21 cellular contexts compared by ENCODE assay signal in genomic region chr7:36209814-36210183, GRCh38. TPM values are rescaled to one million over a fixed set of nuclear protein-coding genes. Genes with fewer than 3 reads are reported as not detected.
DNase-seq lines count a peak whose midpoint lies in the region; ATAC-seq and TF ChIP-seq lines count a peak whose summit lies in the region.
"Had no signal": no experiment of that assay in that cellular context is flagged by ENCODE, and none has a peak within 500 bp of the region (broad histone marks: within the 10 kb centered on the region; RNA-seq: fewer than 3 reads in every experiment).

No MANE protein-coding gene starts in this region.

- CTCF ChIA-PET in mammary epithelial cell (lab: Charles Lee; ENCODE audit: low non-redundant PET), result no interaction called here

- no peak overlapping the region for H3K4me2 ChIP-seq in Karpas-422 (ENCODE audit: low read depth, low read length, poor library complexity, severe bottlenecking)
- no peak overlapping the region for H3K4me2 ChIP-seq in mammary epithelial cell (ENCODE audit: insufficient read depth, low read depth, low read length)

- H3K27me3 Mint-ChIP-seq in endodermal cell (ENCODE audit: insufficient read depth), result peaks cover 4% of the 10 kb centered on the region
- peaks cover 10% of the 10 kb centered on the region for H3K27me3 Mint-ChIP-seq in type B pancreatic cell
- H3K27me3 Mint-ChIP-seq: activated CD4-positive, alpha-beta memory T cell treated with anti-CD3 and anti-CD28 coated beads, Interleukin-2, amount 10 ng/mL, durations not matched to agents 7 days and 5 days; activated naive CD8-positive, alpha-beta T cell treated with anti-CD3 and anti-CD28 coated beads, Interleukin-2, amount 50 U/mL, for 24 hours had no signal

- intact Hi-C loops in psoas muscle (cut with DNase I), result loop anchor here (5.0 kb wide), 2 partner anchors 52 to 73 kb away; no protein-coding TSS in a partner anchor
- intact Hi-C loops in mammary epithelial cell (cut with micrococcal nuclease), result no loop called here

- H3K79me2 ChIP-seq in Karpas-422 (ENCODE audit: low read length) (peaks cover 100% of the 10 kb centered on the region), mammary epithelial cell (ENCODE audit: insufficient read depth, low read length) (no peaks in the 10 kb centered on the region)

- H3K36me3 ChIP-seq in Karpas-422 (ENCODE audit: insufficient read depth, low read length) (peaks cover 5% of the 10 kb centered on the region; the same call in 1 of the 2 replicates), endodermal cell (ENCODE audit: control insufficient read depth, insufficient read depth, low read length) (no peaks in the 10 kb centered on the region), psoas muscle (ENCODE audit: insufficient read depth in 1 of 2, low read depth in 1 of 2) (no peaks in the 10 kb centered on the region), mammary epithelial cell (ENCODE audit: insufficient read depth, low read length) (no peaks in the 10 kb centered on the region)
- H3K36me3 ChIP-seq: brain microvascular endothelial cell, Peyer's patch, thoracic aorta had no signal

- in situ Hi-C loops in mammary epithelial cell (cut with MboI; ENCODE audit: low sequenced_read_pairs in 2 of 2), result no loop called here

- no peaks in the 10 kb centered on the region for H3K9me3 ChIP-seq in Karpas-422 (ENCODE audit: low read length)
- no peaks in the 10 kb centered on the region for H3K9me3 ChIP-seq in endodermal cell (ENCODE audit: control insufficient read depth, low read length)
- H3K9me3 ChIP-seq in psoas muscle, result no peaks in the 10 kb centered on the region
- no peaks in the 10 kb centered on the region for H3K9me3 ChIP-seq in mammary epithelial cell (replicated peaks; ENCODE audit: insufficient read depth, low read length)
- H3K9me3 ChIP-seq: Peyer's patch, thoracic aorta had no signal

- H2AFZ ChIP-seq in Karpas-422 (ENCODE audit: low read length) (no peak overlapping the region), mammary epithelial cell (ENCODE audit: low read depth, low read length) (no peak overlapping the region)

- H3K27ac Mint-ChIP-seq in endodermal cell (peak overlapping the region; percentile 4), type B pancreatic cell (no peak overlapping the region)
- H3K27ac Mint-ChIP-seq: activated CD4-positive, alpha-beta memory T cell treated with anti-CD3 and anti-CD28 coated beads, Interleukin-2, amount 10 ng/mL, durations not matched to agents 7 days and 5 days; activated naive CD8-positive, alpha-beta T cell treated with anti-CD3 and anti-CD28 coated beads, Interleukin-2, amount 50 U/mL, for 24 hours; natural killer cell treated with Interleukin-12 subunit alpha and Interleukin-12 subunit beta and Interleukin-15 and Interleukin-18, amount 100 ng/mL, for 72 hours had no signal

- H3K4me3 ChIP-seq in Karpas-422 (ENCODE audit: low read length) (no peak overlapping the region), endodermal cell (ENCODE audit: low read length) (no peak overlapping the region), psoas muscle (no peak overlapping the region), mammary epithelial cell (replicated peaks in 1 of 3; ENCODE audit: insufficient read depth in 1 of 3, low read depth in 2 of 3, low read length in 3 of 3) (no peak overlapping the region)
- H3K4me3 ChIP-seq: Peyer's patch, thoracic aorta had no signal

- ATAC-seq in psoas muscle (peak in 1 of 4 donors; percentile 8), GM18505 (IDR thresholded peaks at IDR 0.05; ENCODE audit: unreplicated experiment) (no peak), GM21526 (IDR thresholded peaks at IDR 0.05; ENCODE audit: low FRiP score, unreplicated experiment) (no peak)
- ATAC-seq: natural killer cell treated with Interleukin-12 subunit alpha and Interleukin-12 subunit beta and Interleukin-15 and Interleukin-18, amount 100 ng/mL, for 72 hours had no signal

- no peak for TF ChIP-seq POLR2A in GM18505 (IDR thresholded peaks at IDR 0.05; ENCODE audit: borderline replicate concordance, extremely low read depth, insufficient read depth, insufficient read length)

- TF ChIP-seq CTCF in endodermal cell (conservative IDR thresholded peaks at IDR 0.05), result no peak
- TF ChIP-seq CTCF in psoas muscle (IDR thresholded peaks at IDR 0.05), result no peak
- TF ChIP-seq CTCF in type B pancreatic cell (conservative IDR thresholded peaks at IDR 0.05), result no peak
- TF ChIP-seq CTCF in mammary epithelial cell (conservative IDR thresholded peaks at IDR 0.05 in 1 of 2, IDR thresholded peaks at IDR 0.05 in 1 of 2; ENCODE audit: extremely low read depth in 1 of 2, insufficient read depth in 1 of 2, low read depth in 1 of 2, low read length in 2 of 2), result no peak

- dilution Hi-C loops in mammary epithelial cell (cut with HindIII; ENCODE audit: low sequenced_read_pairs), result loop anchor here (10.0 kb wide), 1 partner anchor 595 kb away; no protein-coding TSS in a partner anchor

- WGBS in endodermal cell (ENCODE audit: insufficient coverage in 1 of 2, insufficient read length in 1 of 2), 2 experiments, result 53 to 66% methylated on average over 4 to 5 of the region's 5 CpGs
- 19 to 25% (median 23%) methylated on average over 5 of the region's 5 CpGs for WGBS in psoas muscle, 3 donors
- 72% methylated on average over 5 of the region's 5 CpGs for WGBS in mammary epithelial cell (ENCODE audit: low coverage, missing lambda C conversion rate)

- no peak for DNase-seq in Karpas-422
- DNase-seq in endodermal cell, result peak; percentile 20
- DNase-seq in psoas muscle, result no peak
- no peak for DNase-seq in type B pancreatic cell (ENCODE audit: extremely low spot score, unreplicated experiment)
- no peak for DNase-seq in activated CD4-positive, alpha-beta T cell treated with anti-CD3 and anti-CD28 coated beads for 1 hour
- DNase-seq in mammary epithelial cell, result no peak
- DNase-seq: activated CD4-positive, alpha-beta memory T cell treated with anti-CD3 and anti-CD28 coated beads, Interleukin-2, amount 10 ng/mL, durations not matched to agents 7 days and 5 days; activated gamma-delta T cell; activated naive CD8-positive, alpha-beta T cell treated with anti-CD3 and anti-CD28 coated beads, Interleukin-2, amount 50 U/mL, for 24 hours; activated T-cell treated with anti-CD3 and anti-CD28 coated beads for 4 hours; brain microvascular endothelial cell; effector CD8-positive, alpha-beta T cell; EL; NCI-H1105; NCI-H510A; NK-92 treated with Interleukin-12 subunit alpha and Interleukin-12 subunit beta, amount 100 ng/mL, for 24 hours; Peyer's patch had no signal

- peaks cover 41% of the 10 kb centered on the region for H3K4me1 Mint-ChIP-seq in endodermal cell
- peaks cover 79% of the 10 kb centered on the region for H3K4me1 Mint-ChIP-seq in type B pancreatic cell (ENCODE audit: unreplicated experiment)

- H3K4me1 ChIP-seq in Karpas-422 (ENCODE audit: low read length), result peaks cover 86% of the 10 kb centered on the region
- peaks cover 8% of the 10 kb centered on the region for H3K4me1 ChIP-seq in endodermal cell (ENCODE audit: control insufficient read depth, insufficient read depth, low read length)
- peaks cover 87% of the 10 kb centered on the region for H3K4me1 ChIP-seq in psoas muscle
- H3K4me1 ChIP-seq in mammary epithelial cell (ENCODE audit: insufficient read depth, low read length), result peaks cover 7% of the 10 kb centered on the region

- peak overlapping the region; percentile 67; the same call in 1 of the 2 replicates for H3K27ac ChIP-seq in Karpas-422 (ENCODE audit: low read length)
- no peak overlapping the region for H3K27ac ChIP-seq in endodermal cell (ENCODE audit: low read depth, low read length)
- H3K27ac ChIP-seq in psoas muscle, result peak overlapping the region; percentile 79
- H3K27ac ChIP-seq in mammary epithelial cell (ENCODE audit: insufficient read depth, low read depth, low read length), result no peak overlapping the region
- H3K27ac ChIP-seq: brain microvascular endothelial cell, thoracic aorta had no signal

- H3K4me3 Mint-ChIP-seq in endodermal cell (no peak overlapping the region), type B pancreatic cell (peak overlapping the region; percentile 21)
- H3K4me3 Mint-ChIP-seq: activated CD4-positive, alpha-beta memory T cell treated with anti-CD3 and anti-CD28 coated beads, Interleukin-2, amount 10 ng/mL, durations not matched to agents 7 days and 5 days; activated naive CD8-positive, alpha-beta T cell treated with anti-CD3 and anti-CD28 coated beads, Interleukin-2, amount 50 U/mL, for 24 hours; natural killer cell treated with Interleukin-12 subunit alpha and Interleukin-12 subunit beta and Interleukin-15 and Interleukin-18, amount 100 ng/mL, for 72 hours had no signal

- no peaks in the 10 kb centered on the region for H3K27me3 ChIP-seq in Karpas-422 (ENCODE audit: low read length)
- no peaks in the 10 kb centered on the region for H3K27me3 ChIP-seq in endodermal cell (ENCODE audit: control insufficient read depth, insufficient read depth, low read length, poor library complexity, severe bottlenecking)
- no peaks in the 10 kb centered on the region for H3K27me3 ChIP-seq in psoas muscle (ENCODE audit: insufficient read depth in 3 of 3, low read length in 2 of 3)
- H3K27me3 ChIP-seq in mammary epithelial cell (ENCODE audit: insufficient read depth, low read length), result no peaks in the 10 kb centered on the region
- H3K27me3 ChIP-seq: brain microvascular endothelial cell, Peyer's patch had no signal

- H3K9me2 ChIP-seq in Karpas-422 (replicated peaks; ENCODE audit: insufficient read depth, low read length), result no peaks in the 10 kb centered on the region

- H3K36me3 Mint-ChIP-seq in endodermal cell (ENCODE audit: low read depth), result peaks cover 2% of the 10 kb centered on the region
- H3K36me3 Mint-ChIP-seq in type B pancreatic cell, result peaks cover 7% of the 10 kb centered on the region
- H3K36me3 Mint-ChIP-seq: natural killer cell treated with Interleukin-12 subunit alpha and Interleukin-12 subunit beta and Interleukin-15 and Interleukin-18, amount 100 ng/mL, for 72 hours had no signal

- H3K9ac ChIP-seq in Karpas-422 (ENCODE audit: low read length) (no peak overlapping the region), endodermal cell (ENCODE audit: extremely low read depth, low read length, poor library complexity, severe bottlenecking) (no peak overlapping the region), mammary epithelial cell (ENCODE audit: insufficient read depth, low read length) (no peak overlapping the region)

- no TSS peak for BruUV-seq in mammary epithelial cell (replicated peaks; lab: Mats Ljungman, UMichigan)

- no peaks in the 10 kb centered on the region for H3K9me3 Mint-ChIP-seq in endodermal cell
- peaks cover 4% of the 10 kb centered on the region for H3K9me3 Mint-ChIP-seq in type B pancreatic cell
- H3K9me3 Mint-ChIP-seq: activated CD4-positive, alpha-beta memory T cell treated with anti-CD3 and anti-CD28 coated beads, Interleukin-2, amount 10 ng/mL, durations not matched to agents 7 days and 5 days; activated naive CD8-positive, alpha-beta T cell treated with anti-CD3 and anti-CD28 coated beads, Interleukin-2, amount 50 U/mL, for 24 hours; natural killer cell treated with Interleukin-12 subunit alpha and Interleukin-12 subunit beta and Interleukin-15 and Interleukin-18, amount 100 ng/mL, for 72 hours had no signal

- H4K20me1 ChIP-seq in Karpas-422 (ENCODE audit: insufficient read depth, low read depth, low read length) (peaks cover 5% of the 10 kb centered on the region; the same call in 1 of the 2 replicates), mammary epithelial cell (ENCODE audit: insufficient read depth, low read length) (no peaks in the 10 kb centered on the region)

RNA-seq across cellular contexts. Expression of gene EEPD1, which starts 56.7 kb away (rescaled TPM):
- total RNA-seq in Karpas-422 (2014; rRNA removed; shearing (Covaris generic); ENCODE audit: low replicate concordance), result 28.8 and 63.5 TPM in 2 replicates
- total RNA-seq in endodermal cell (10 to 100 TPM in 1 of 2 donors, 1 to 10 TPM in 1; 9.7 to 11.4 TPM), psoas muscle (10 to 100 TPM; 13.3 to 51.3 (median 32.7) TPM), type B pancreatic cell (ENCODE audit: low replicate concordance) (3.8 and 35.8 TPM in 2 replicates), mammary epithelial cell (1 to 10 TPM; 1.9 to 2.0 TPM)
- 5.7 TPM for polyA plus RNA-seq in endodermal cell (2013, experiment 1 of 2)
- 6.1 TPM for polyA plus RNA-seq in endodermal cell (2013, experiment 2 of 2)
- polyA plus RNA-seq in psoas muscle (10 to 100 TPM in 2 of 3 donors, 1 to 10 TPM in 1; 7.3 to 61.2 (median 45.5) TPM), mammary epithelial cell (1.5 TPM)
- polyA minus RNA-seq in mammary epithelial cell, result 0.21 TPM

Comparison
In these comparisons a context has a peak if more than half of its experiments do, and no peak if none do; other contexts are left out.
1. H3K27ac ChIP-seq: peak in Karpas-422 (single experiment) and psoas muscle (single experiment); none in endodermal cell (single experiment) and mammary epithelial cell (single experiment).